8 cellular contexts compared by ENCODE assay signal in genomic region chr16:53509906-53510703, GRCh38. TPM values are rescaled to one million over a fixed set of nuclear protein-coding genes. Genes with fewer than 3 reads are reported as not detected.
DNase-seq lines count a peak whose midpoint lies in the region; ATAC-seq and TF ChIP-seq lines count a peak whose summit lies in the region.

No MANE protein-coding gene starts in this region.

- no peaks in the 10 kb centered on the region for H3K4me1 ChIP-seq in OCI-LY7 (ENCODE audit: insufficient read depth, low read length, poor library complexity, severe bottlenecking)
- H3K4me1 ChIP-seq in osteoblast (ENCODE audit: insufficient read depth, low read length): peaks cover 10% of the 10 kb centered on the region

- no peaks in the 10 kb centered on the region for H3K27me3 ChIP-seq in osteoblast (ENCODE audit: insufficient read depth, low read length)

- H4K20me1 ChIP-seq in OCI-LY7 (ENCODE audit: insufficient read depth, low read length) (no peaks in the 10 kb centered on the region), osteoblast (ENCODE audit: insufficient read depth, low read length) (no peaks in the 10 kb centered on the region)

- H3K27ac ChIP-seq in OCI-LY7 (ENCODE audit: low read depth, low read length, poor library complexity, severe bottlenecking): no peak overlapping the region
- H3K27ac ChIP-seq in osteoblast (ENCODE audit: low read depth, low read length): peak overlapping the region; percentile 3

- DNase-seq in NCI-H2081 (lab: John Stamatoyannopoulos, UW) (peak; percentile 29 to 41), NCI-H2081 treated with DMSO at 0.1 percent for 48 hours (lab: John Stamatoyannopoulos, UW) (no peak), OCI-LY7 (ENCODE audit: low spot score) (peak; percentile 60), germinal center (ENCODE audit: low spot score) (peak; percentile 75), osteoblast (ENCODE audit: insufficient read length, low spot score, missing footprints) (peak; percentile 88)
- DNase-seq in activated naive CD4-positive, alpha-beta T cell treated with anti-CD3 and anti-CD28 coated beads, Interleukin-2, amount 50 U/mL, for 16 hours: peak; percentile 43

- intact Hi-C loops in OCI-LY7 (cut with micrococcal nuclease; ENCODE audit: unreplicated experiment): loop anchor here (10.0 kb wide), 1 partner anchor 155 kb away; no protein-coding TSS in a partner anchor

- H3K4me2 ChIP-seq in OCI-LY7 (ENCODE audit: low read length) (0 out of 2 replicates have a peak overlapping the region, but pooled peaks have one; percentile 6), osteoblast (ENCODE audit: insufficient read depth, low read length) (peak overlapping the region; percentile 74)

- H3K79me2 ChIP-seq in OCI-LY7 (ENCODE audit: insufficient read depth, low read depth, low read length) (no peaks in the 10 kb centered on the region), osteoblast (ENCODE audit: insufficient read depth, low read length) (no peaks in the 10 kb centered on the region)

- ATAC-seq in HG03175 (IDR thresholded peaks at IDR 0.05; ENCODE audit: unreplicated experiment) (peak; percentile 76), GM18511 (IDR thresholded peaks at IDR 0.05; ENCODE audit: unreplicated experiment) (no peak)

- no peaks in the 10 kb centered on the region for H3K9me3 ChIP-seq in OCI-LY7 (ENCODE audit: low read length)
- no peaks in the 10 kb centered on the region for H3K9me3 ChIP-seq in osteoblast (ENCODE audit: low read depth, low read length)

- H3K4me3 ChIP-seq in OCI-LY7 (ENCODE audit: low read depth, low read length, poor library complexity, severe bottlenecking): no peak overlapping the region
- H3K4me3 ChIP-seq in osteoblast (ENCODE audit: insufficient read depth, low read length): peak overlapping the region; percentile 32

- peak; percentile 98 for TF ChIP-seq CTCF in OCI-LY7 (conservative IDR thresholded peaks at IDR 0.05; ENCODE audit: low read length)
- TF ChIP-seq CTCF in osteoblast (IDR thresholded peaks at IDR 0.05; ENCODE audit: extremely low read depth, low read depth, low read length): peak; percentile 98

- CTCF ChIA-PET in OCI-LY7 (lab: Charles Lee; ENCODE audit: unreplicated experiment): no interaction called here

- no peaks in the 10 kb centered on the region for H3K36me3 ChIP-seq in OCI-LY7 (ENCODE audit: insufficient read depth, low read length)
- H3K36me3 ChIP-seq in osteoblast (ENCODE audit: insufficient read depth, low read length): no peaks in the 10 kb centered on the region

- peak overlapping the region; percentile 23; the same call in 1 of the 2 replicates for H2AFZ ChIP-seq in OCI-LY7 (ENCODE audit: low read length)
- peak overlapping the region; percentile 82 for H2AFZ ChIP-seq in osteoblast (ENCODE audit: low read length)

- POLR2A ChIA-PET in OCI-LY7 (lab: Charles Lee): no interaction called here

- no peaks in the 10 kb centered on the region for H3K9me2 ChIP-seq in OCI-LY7 (ENCODE audit: insufficient read depth, low read length)

- BruUV-seq in OCI-LY7 (replicated peaks; lab: Mats Ljungman, UMichigan): no TSS peak

RNA-seq across cellular contexts. Expression of gene AKTIP, which starts 7.1 kb away (rescaled TPM):
- 12.4 and 12.7 TPM in 2 replicates for total RNA-seq in OCI-LY7 (2014; rRNA removed; shearing (Covaris generic))
- total RNA-seq in OCI-LY7 (2022): 17.9 and 18.7 TPM in 2 replicates
- 25.0 and 25.6 TPM in 2 replicates for total RNA-seq in osteoblast
